8 cellular contexts compared by ENCODE assay signal in the genomic region with DNA sequence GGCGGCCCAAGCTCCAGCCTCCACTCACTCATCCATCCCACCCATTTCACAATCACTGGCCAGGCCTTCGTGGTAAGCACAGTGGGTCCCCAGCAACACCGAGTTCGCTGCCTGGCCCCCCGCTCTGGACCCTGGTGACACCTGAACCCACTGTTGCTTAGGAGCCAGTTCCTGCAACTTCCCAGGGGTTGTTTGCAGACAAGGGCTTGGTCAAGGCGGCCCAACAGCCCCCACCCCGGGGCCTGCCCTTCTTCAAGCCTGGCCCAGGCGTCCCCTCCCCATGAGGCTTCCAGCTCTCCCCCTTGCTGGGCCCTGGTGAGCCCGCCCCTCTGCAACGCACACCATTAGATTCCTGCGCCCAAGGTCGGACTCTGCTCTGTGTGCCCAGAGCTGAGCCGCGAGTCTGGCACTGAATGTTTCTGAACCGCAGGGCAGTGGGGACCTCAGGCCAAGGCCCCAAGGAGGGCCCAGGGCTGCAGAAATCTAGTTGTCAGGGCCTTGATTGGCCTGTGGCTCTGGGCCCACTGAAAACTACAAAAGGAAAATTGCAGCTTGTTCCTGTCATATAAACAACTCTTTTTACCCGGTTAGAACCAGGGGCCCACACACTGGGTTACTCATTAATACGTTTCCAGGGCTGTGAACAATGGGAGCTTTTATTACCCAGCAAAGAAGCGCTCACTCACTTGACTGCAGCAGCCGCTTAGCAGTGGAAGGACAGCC.
DNase-seq lines count a peak whose midpoint lies in the region; ATAC-seq and TF ChIP-seq lines count a peak whose summit lies in the region.
"Had no signal": no experiment of that assay in that cellular context is flagged by ENCODE, and none has a peak within 500 bp of the region (broad histone marks: within the 10 kb centered on the region; RNA-seq: fewer than 3 reads in every experiment).

No MANE protein-coding gene starts in this region.

- no peak overlapping the region for H3K4me3 Mint-ChIP-seq in stimulated activated naive B cell treated with anti-CD40 and anti-IgM and Interleukin-4, amounts not matched to agents 10 μg/mL and 1 μg/mL and 100 μg/mL, for 72 hours
- H3K4me3 Mint-ChIP-seq: activated naive CD8-positive, alpha-beta T cell treated with anti-CD3 and anti-CD28 coated beads, Interleukin-2, amount 10 ng/mL, durations not matched to agents 7 days and 5 days had no signal

- H3K36me3 Mint-ChIP-seq in stimulated activated naive B cell treated with anti-CD40 and anti-IgM and Interleukin-4, amounts not matched to agents 10 μg/mL and 1 μg/mL and 100 μg/mL, for 72 hours: peaks cover 3 to 10% of the 10 kb centered on the region in 2 donors
- H3K36me3 Mint-ChIP-seq: activated naive CD8-positive, alpha-beta T cell treated with anti-CD3 and anti-CD28 coated beads, Interleukin-2, amount 10 ng/mL, durations not matched to agents 7 days and 5 days had no signal

- ATAC-seq in stimulated activated naive B cell treated with anti-CD40 and anti-IgM and Interleukin-4, amounts not matched to agents 10 μg/mL and 1 μg/mL and 100 μg/mL, for 72 hours (replicated peaks): peak; percentile 26 to 34
- ATAC-seq in GM21367 (IDR thresholded peaks at IDR 0.05; ENCODE audit: unreplicated experiment): no peak
- no peak for ATAC-seq in HG03521 (IDR thresholded peaks at IDR 0.05; ENCODE audit: unreplicated experiment)

- no peaks in the 10 kb centered on the region for H3K27me3 Mint-ChIP-seq in stimulated activated naive B cell treated with anti-CD40 and anti-IgM and Interleukin-4, amounts not matched to agents 10 μg/mL and 1 μg/mL and 100 μg/mL, for 72 hours
- H3K27me3 Mint-ChIP-seq: activated naive CD8-positive, alpha-beta T cell treated with anti-CD3 and anti-CD28 coated beads, Interleukin-2, amount 10 ng/mL, durations not matched to agents 7 days and 5 days had no signal

- no peaks in the 10 kb centered on the region for H3K9me3 Mint-ChIP-seq in stimulated activated naive B cell treated with anti-CD40 and anti-IgM and Interleukin-4, amounts not matched to agents 10 μg/mL and 1 μg/mL and 100 μg/mL, for 72 hours
- H3K9me3 Mint-ChIP-seq: activated naive CD8-positive, alpha-beta T cell treated with anti-CD3 and anti-CD28 coated beads, Interleukin-2, amount 10 ng/mL, durations not matched to agents 7 days and 5 days had no signal

- H3K4me1 Mint-ChIP-seq in stimulated activated naive B cell treated with anti-CD40 and anti-IgM and Interleukin-4, amounts not matched to agents 10 μg/mL and 1 μg/mL and 100 μg/mL, for 72 hours: peaks cover 12 to 26% of the 10 kb centered on the region in 2 donors

- peak overlapping the region; percentile 54 for H3K27ac Mint-ChIP-seq in stimulated activated naive B cell treated with anti-CD40 and anti-IgM and Interleukin-4, amounts not matched to agents 10 μg/mL and 1 μg/mL and 100 μg/mL, for 72 hours
- H3K27ac Mint-ChIP-seq: activated naive CD8-positive, alpha-beta T cell treated with anti-CD3 and anti-CD28 coated beads, Interleukin-2, amount 10 ng/mL, durations not matched to agents 7 days and 5 days had no signal

- DNase-seq in GM20000 (ENCODE audit: low spot score): peak; percentile 73
- peak; percentile 86 for DNase-seq in NCI-H526 treated with DMSO at 0.1 percent for 48 hours (lab: John Stamatoyannopoulos, UW)
- peak; percentile 60 to 91 for DNase-seq in hippocampal formation (lab: John Stamatoyannopoulos, UW)
- DNase-seq in stimulated activated naive B cell treated with anti-CD40 and anti-IgM and Interleukin-4, amounts not matched to agents 10 μg/mL and 1 μg/mL and 100 μg/mL, for 72 hours: no peak
- no peak for DNase-seq in DMS 273 (lab: John Stamatoyannopoulos, UW; ENCODE audit: unreplicated experiment)
- DNase-seq: activated naive CD8-positive, alpha-beta T cell treated with anti-CD3 and anti-CD28 coated beads, Interleukin-2, amount 10 ng/mL, durations not matched to agents 7 days and 5 days had no signal

- TF ChIP-seq CTCF in GM20000 (IDR thresholded peaks at IDR 0.05; ENCODE audit: extremely low read depth, missing control alignments): no peak

Comparison
In these comparisons a context has a peak if more than half of its experiments do, and no peak if none do; other contexts are left out.
1. DNase-seq: peak in GM20000 (single experiment), NCI-H526 treated with DMSO at 0.1 percent for 48 hours (single experiment) and hippocampal formation (2 of 2); none in stimulated activated naive B cell treated with anti-CD40 and anti-IgM and Interleukin-4, amounts not matched to agents 10 μg/mL and 1 μg/mL and 100 μg/mL, for 72 hours (single experiment) and DMS 273 (single experiment).
2. ATAC-seq: peak in stimulated activated naive B cell treated with anti-CD40 and anti-IgM and Interleukin-4, amounts not matched to agents 10 μg/mL and 1 μg/mL and 100 μg/mL, for 72 hours (2 of 2); none in GM21367 (single experiment) and HG03521 (single experiment).